ENCODE assay signal across 23 cellular contexts in the genomic region with DNA sequence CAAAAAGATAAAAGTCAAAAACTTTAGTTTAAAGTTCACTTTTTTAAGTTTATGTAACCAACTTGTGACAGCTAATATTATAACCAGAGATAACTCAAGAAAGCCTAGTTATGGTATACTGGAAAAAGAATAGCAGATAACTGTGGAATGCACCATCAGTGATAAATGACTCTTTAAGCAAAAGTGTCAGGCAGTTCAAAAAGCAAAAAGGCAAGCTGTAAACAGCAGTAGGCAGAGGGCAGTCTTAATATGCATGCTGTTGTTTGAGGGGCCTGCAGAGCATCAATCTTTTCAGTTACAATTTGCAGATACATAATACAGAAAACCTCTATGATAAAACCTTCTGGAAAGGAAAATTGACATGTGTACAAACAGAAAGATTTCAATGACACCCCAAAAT.
"Had no signal": no experiment of that assay in that cellular context is flagged by ENCODE, and none has a peak within 500 bp of the region (broad histone marks: within the 10 kb centered on the region; RNA-seq: fewer than 3 reads in every experiment).

No MANE protein-coding gene starts in this region.

- H3K36me3 Mint-ChIP-seq: natural killer cell; stimulated activated effector memory CD8-positive, alpha-beta T cell treated with anti-CD3 and anti-CD28 coated beads, Interleukin-12 subunit alpha, Interleukin-12 subunit beta, amount 100 ng/mL, for 72 hours had no signal

- H3K4me3 ChIP-seq: colonic mucosa, esophagus muscularis mucosa, stomach, thyroid gland, vagina had no signal

- H3K9me3 ChIP-seq: colonic mucosa, esophagus muscularis mucosa, neutrophil, stomach, thyroid gland, vagina had no signal

- H3K79me2 ChIP-seq: parathyroid adenoma had no signal

- H3K4me3 Mint-ChIP-seq: natural killer cell; neural crest cell; stimulated activated effector memory CD8-positive, alpha-beta T cell treated with anti-CD3 and anti-CD28 coated beads, Interleukin-12 subunit alpha, Interleukin-12 subunit beta, amount 100 ng/mL, for 72 hours had no signal

- H3K27me3 Mint-ChIP-seq: progenitor cell of endocrine pancreas had no signal

- H3K36me3 ChIP-seq: colonic mucosa, esophagus muscularis mucosa, neutrophil, stomach, thyroid gland, vagina had no signal

- H3K9ac ChIP-seq: parathyroid adenoma had no signal

- H3K27ac Mint-ChIP-seq: natural killer cell; progenitor cell of endocrine pancreas; stimulated activated effector memory CD8-positive, alpha-beta T cell treated with anti-CD3 and anti-CD28 coated beads, Interleukin-12 subunit alpha, Interleukin-12 subunit beta, amount 100 ng/mL, for 72 hours had no signal

- H3K9me3 Mint-ChIP-seq: natural killer cell; stimulated activated effector memory CD8-positive, alpha-beta T cell treated with anti-CD3 and anti-CD28 coated beads, Interleukin-12 subunit alpha, Interleukin-12 subunit beta, amount 100 ng/mL, for 72 hours had no signal

- H2AFZ ChIP-seq: parathyroid adenoma had no signal

- H3K4me1 Mint-ChIP-seq: natural killer cell; stimulated activated effector memory CD8-positive, alpha-beta T cell treated with anti-CD3 and anti-CD28 coated beads, Interleukin-12 subunit alpha, Interleukin-12 subunit beta, amount 100 ng/mL, for 72 hours had no signal

- H3K4me1 ChIP-seq: colonic mucosa, parathyroid adenoma, vagina had no signal

- ATAC-seq: left lobe of liver; natural killer cell; sciatic nerve; stimulated activated effector memory CD8-positive, alpha-beta T cell treated with anti-CD3 and anti-CD28 coated beads, Interleukin-12 subunit alpha, Interleukin-12 subunit beta, amount 100 ng/mL, for 72 hours had no signal

- H3K27me3 ChIP-seq: colonic mucosa, esophagus muscularis mucosa, neutrophil, stomach, thyroid gland, vagina had no signal

- H3K27ac ChIP-seq: colonic mucosa, esophagus muscularis mucosa, neutrophil, parathyroid adenoma, stomach, thyroid gland, vagina had no signal

- DNase-seq: colonic mucosa; dermis blood vessel endothelial cell; effector memory CD4-positive, alpha-beta T cell; foreskin melanocyte; glutamatergic neuron; kidney; mesendoderm; natural killer cell; stimulated activated CD4-positive, alpha-beta T cell treated with anti-CD3 and anti-CD28 coated beads, Interleukin-2, amount 100 ng/mL, for 24 hours; stimulated activated CD4-positive, alpha-beta T cell treated with anti-CD3 and anti-CD28 coated beads, Interleukin-4, amount 100 ng/mL, for 24 hours; stimulated activated naive CD4-positive, alpha-beta T cell treated with Interleukin-2 at 50 U/mL for 16 hours; stomach; thyroid gland; trophoblast cell had no signal
